In genomic region chr9:90774682-90775081, GRCh38 we compare ENCODE assay signal across 10 cellular contexts. TPM values are rescaled to one million over a fixed set of nuclear protein-coding genes. Genes with fewer than 3 reads are reported as not detected.
DNase-seq lines count a peak whose midpoint lies in the region; ATAC-seq and TF ChIP-seq lines count a peak whose summit lies in the region.
"Had no signal": no experiment of that assay in that cellular context is flagged by ENCODE, and none has a peak within 500 bp of the region (broad histone marks: within the 10 kb centered on the region; RNA-seq: fewer than 3 reads in every experiment).

No MANE protein-coding gene starts in this region.

- peaks cover 18% of the 10 kb centered on the region for H3K27me3 Mint-ChIP-seq in activated T-helper 17 cell treated with anti-CD3 and anti-CD28 coated beads, Interleukin-2, amount 50 U/mL, for 72 hours

- H3K9me3 Mint-ChIP-seq in activated T-helper 17 cell treated with anti-CD3 and anti-CD28 coated beads, Interleukin-2, amount 50 U/mL, for 72 hours, result no peaks in the 10 kb centered on the region

- peak; percentile 68 for TF ChIP-seq CTCF in neutrophil (IDR thresholded peaks at IDR 0.05)

- no peaks in the 10 kb centered on the region for H3K36me3 Mint-ChIP-seq in activated T-helper 17 cell treated with anti-CD3 and anti-CD28 coated beads, Interleukin-2, amount 50 U/mL, for 72 hours (ENCODE audit: low read depth)

- no peaks in the 10 kb centered on the region for H3K36me3 ChIP-seq in neutrophil

- DNase-seq in DMS 273 (lab: John Stamatoyannopoulos, UW; ENCODE audit: unreplicated experiment), result peak; percentile 23
- DNase-seq in DMS 273 treated with DMSO at 0.1 percent for 48 hours (lab: John Stamatoyannopoulos, UW), result no peak
- peak; percentile 91 for DNase-seq in NAMALWA (ENCODE audit: low spot score)
- DNase-seq in DMS153 (lab: John Stamatoyannopoulos, UW), result no peak
- DNase-seq in NCI-H774 (lab: John Stamatoyannopoulos, UW), result no peak

- no peak overlapping the region for H3K4me3 Mint-ChIP-seq in activated T-helper 17 cell treated with anti-CD3 and anti-CD28 coated beads, Interleukin-2, amount 50 U/mL, for 72 hours

- no peaks in the 10 kb centered on the region for H3K4me1 Mint-ChIP-seq in activated T-helper 17 cell treated with anti-CD3 and anti-CD28 coated beads, Interleukin-2, amount 50 U/mL, for 72 hours

- peak overlapping the region; percentile 75 for H3K27ac ChIP-seq in neutrophil
- H3K27ac ChIP-seq: 22Rv1 had no signal

- no peak overlapping the region for H3K27ac Mint-ChIP-seq in activated T-helper 17 cell treated with anti-CD3 and anti-CD28 coated beads, Interleukin-2, amount 50 U/mL, for 72 hours

- peaks cover 44 to 56% of the 10 kb centered on the region in 2 experiments for H3K4me1 ChIP-seq in neutrophil (ENCODE audit: control insufficient read depth in 1 of 2, insufficient read depth in 1 of 2, low read depth in 1 of 2, low read length in 1 of 2)

- peak overlapping the region in 1 of 2 experiments; percentile 22 for H3K4me3 ChIP-seq in neutrophil (ENCODE audit: low read depth in 1 of 2, low read length in 1 of 2)
- H3K4me3 ChIP-seq: lung had no signal

- no peaks in the 10 kb centered on the region for H3K27me3 ChIP-seq in neutrophil

- ATAC-seq in HG02642 (IDR thresholded peaks at IDR 0.05; ENCODE audit: poor library complexity, unreplicated experiment), result peak; percentile 89
- ATAC-seq in activated T-helper 17 cell treated with anti-CD3 and anti-CD28 coated beads, Interleukin-2, amount 50 U/mL, for 72 hours (replicated peaks), result no peak

- no peaks in the 10 kb centered on the region for H3K9me3 ChIP-seq in neutrophil

RNA-seq across cellular contexts. Expression of gene SYK, which starts 26.9 kb away (rescaled TPM):
- under 1 TPM; 0.16 to 0.37 TPM for total RNA-seq in activated T-helper 17 cell treated with anti-CD3 and anti-CD28 coated beads, Interleukin-2, amount 50 U/mL, for 72 hours

Comparison
In these comparisons a context has a peak if more than half of its experiments do, and no peak if none do; other contexts are left out.
1. DNase-seq: peak in DMS 273 (single experiment) and NAMALWA (single experiment); none in DMS 273 treated with DMSO at 0.1 percent for 48 hours (single experiment), DMS153 (single experiment) and NCI-H774 (single experiment).